Comparison of ENCODE assay signal across 12 cellular contexts in genomic region chr3:194571491-194571941, GRCh38.
DNase-seq lines count a peak whose midpoint lies in the region; ATAC-seq and TF ChIP-seq lines count a peak whose summit lies in the region.
"Had no signal": no experiment of that assay in that cellular context is flagged by ENCODE, and none has a peak within 500 bp of the region (broad histone marks: within the 10 kb centered on the region; RNA-seq: fewer than 3 reads in every experiment).

No MANE protein-coding gene starts in this region.

- H3K9me3 ChIP-seq in thyroid gland, result no peaks in the 10 kb centered on the region

- H3K4me1 ChIP-seq in mesendoderm (ENCODE audit: control insufficient read depth, low read depth, low read length) (peaks cover 5% of the 10 kb centered on the region), thyroid gland (peaks cover 8 to 25% of the 10 kb centered on the region in 2 donors)

- peak overlapping the region in 3 of 5 experiments; percentile 9 to 73 (median 34) for H3K27ac Mint-ChIP-seq in brain
- H3K27ac Mint-ChIP-seq: activated naive CD4-positive, alpha-beta T cell treated with anti-CD3 and anti-CD28 coated beads, Interleukin-2, amount 10 ng/mL, durations not matched to agents 7 days and 5 days had no signal

- H2BK120ac ChIP-seq in mesendoderm (ENCODE audit: low read depth, low read length), result no peak overlapping the region

- no peak for TF ChIP-seq POLR2A in thyroid gland (IDR thresholded peaks at IDR 0.05)

- peaks cover 10% of the 10 kb centered on the region for H3K4me1 Mint-ChIP-seq in brain
- H3K4me1 Mint-ChIP-seq: activated naive CD4-positive, alpha-beta T cell treated with anti-CD3 and anti-CD28 coated beads, Interleukin-2, amount 10 ng/mL, durations not matched to agents 7 days and 5 days had no signal

- no peak overlapping the region for H2BK5ac ChIP-seq in mesendoderm (ENCODE audit: low read length)

- no peak overlapping the region for H2BK15ac ChIP-seq in mesendoderm (replicated peaks; ENCODE audit: low read depth)

- no peak for TF ChIP-seq CTCF in brain (conservative IDR thresholded peaks at IDR 0.05)
- no peak for TF ChIP-seq CTCF in thyroid gland (IDR thresholded peaks at IDR 0.05)

- intact Hi-C loops in thyroid gland (cut with DNase I), result loop anchor here (5.0 kb wide), 1 partner anchor 99 kb away; no protein-coding TSS in a partner anchor

- H3K27ac ChIP-seq in mesendoderm (ENCODE audit: low read depth, low read length) (peak overlapping the region; percentile 47), thyroid gland (peak overlapping the region; percentile 28 to 48 (median 46))

- H4K5ac ChIP-seq in mesendoderm (ENCODE audit: low read length), result no peak overlapping the region

- no peak overlapping the region for H3K4ac ChIP-seq in mesendoderm (ENCODE audit: low read depth, low read length)

- peak; percentile 23 for DNase-seq in MV-4-11 (lab: John Stamatoyannopoulos, UW)
- DNase-seq in mesendoderm, result no peak
- DNase-seq in thyroid gland, result no peak
- no peak for DNase-seq in GF-D8 (lab: John Stamatoyannopoulos, UW)
- no peak for DNase-seq in NCI-H446 (lab: John Stamatoyannopoulos, UW)
- DNase-seq: activated naive CD4-positive, alpha-beta T cell treated with anti-CD3 and anti-CD28 coated beads, Interleukin-2, amount 10 ng/mL, durations not matched to agents 7 days and 5 days; NCI-H1436; NCI-H774; SIG-M5; stimulated activated naive CD8-positive, alpha-beta T cell treated with anti-CD3 and anti-CD28 coated beads, Interleukin-15, amount 100 ng/mL, for 72 hours had no signal

- H3K4me3 ChIP-seq in mesendoderm (ENCODE audit: low read length) (no peak overlapping the region), thyroid gland (replicated peaks in 1 of 3) (no peak overlapping the region)

- no CpG with 5 or more reads among the region's 12 CpGs for WGBS in mesendoderm (ENCODE audit: extremely low coverage, insufficient coverage, low lambda C conversion rate)
- 71 to 84% methylated on average over 12 of the region's 12 CpGs for WGBS in thyroid gland, 2 donors

- no peak overlapping the region for H2AK5ac ChIP-seq in mesendoderm (ENCODE audit: low read length)

- peaks cover 11% of the 10 kb centered on the region for H3K27me3 Mint-ChIP-seq in brain

- no peak overlapping the region for H3K23ac ChIP-seq in mesendoderm (ENCODE audit: low read length)

- H3K56ac ChIP-seq in mesendoderm (ENCODE audit: low read length), result peak overlapping the region; percentile 52

- no peak overlapping the region for H3K4me3 Mint-ChIP-seq in brain
- H3K4me3 Mint-ChIP-seq: activated naive CD4-positive, alpha-beta T cell treated with anti-CD3 and anti-CD28 coated beads, Interleukin-2, amount 10 ng/mL, durations not matched to agents 7 days and 5 days; stimulated activated naive CD8-positive, alpha-beta T cell treated with anti-CD3 and anti-CD28 coated beads, Interleukin-15, amount 100 ng/mL, for 72 hours had no signal

- no peaks in the 10 kb centered on the region for H3K9me3 Mint-ChIP-seq in brain
- H3K9me3 Mint-ChIP-seq: activated naive CD4-positive, alpha-beta T cell treated with anti-CD3 and anti-CD28 coated beads, Interleukin-2, amount 10 ng/mL, durations not matched to agents 7 days and 5 days; stimulated activated naive CD8-positive, alpha-beta T cell treated with anti-CD3 and anti-CD28 coated beads, Interleukin-15, amount 100 ng/mL, for 72 hours had no signal

- no peak for ATAC-seq in HG02759 (IDR thresholded peaks at IDR 0.05; ENCODE audit: unreplicated experiment)
- ATAC-seq: stimulated activated naive CD8-positive, alpha-beta T cell treated with anti-CD3 and anti-CD28 coated beads, Interleukin-15, amount 100 ng/mL, for 72 hours had no signal

- H3K79me2 ChIP-seq in mesendoderm (ENCODE audit: control insufficient read depth, insufficient read depth, low read length), result no peaks in the 10 kb centered on the region

- no peaks in the 10 kb centered on the region for H3K79me1 ChIP-seq in mesendoderm (ENCODE audit: low read length)

- H3K18ac ChIP-seq in mesendoderm (ENCODE audit: low read length), result no peak overlapping the region

- no peaks in the 10 kb centered on the region for H3K36me3 ChIP-seq in mesendoderm (ENCODE audit: control insufficient read depth, insufficient read depth, low read length)
- no peaks in the 10 kb centered on the region for H3K36me3 ChIP-seq in thyroid gland

- no peak overlapping the region for H3K4me2 ChIP-seq in mesendoderm (ENCODE audit: low read length)

- no peak overlapping the region for H3K9ac ChIP-seq in mesendoderm (ENCODE audit: low read length)

- H3K36me3 Mint-ChIP-seq in brain, result no peaks in the 10 kb centered on the region
- H3K36me3 Mint-ChIP-seq: activated naive CD4-positive, alpha-beta T cell treated with anti-CD3 and anti-CD28 coated beads, Interleukin-2, amount 10 ng/mL, durations not matched to agents 7 days and 5 days had no signal

- no peaks in the 10 kb centered on the region for H3K27me3 ChIP-seq in mesendoderm (ENCODE audit: insufficient read depth, low read length, poor library complexity)
- H3K27me3 ChIP-seq in thyroid gland, result no peaks in the 10 kb centered on the region

- H4K8ac ChIP-seq in mesendoderm (ENCODE audit: low read depth, low read length), result no peak overlapping the region
